ENCODE assay signal across 17 cellular contexts in the genomic region with DNA sequence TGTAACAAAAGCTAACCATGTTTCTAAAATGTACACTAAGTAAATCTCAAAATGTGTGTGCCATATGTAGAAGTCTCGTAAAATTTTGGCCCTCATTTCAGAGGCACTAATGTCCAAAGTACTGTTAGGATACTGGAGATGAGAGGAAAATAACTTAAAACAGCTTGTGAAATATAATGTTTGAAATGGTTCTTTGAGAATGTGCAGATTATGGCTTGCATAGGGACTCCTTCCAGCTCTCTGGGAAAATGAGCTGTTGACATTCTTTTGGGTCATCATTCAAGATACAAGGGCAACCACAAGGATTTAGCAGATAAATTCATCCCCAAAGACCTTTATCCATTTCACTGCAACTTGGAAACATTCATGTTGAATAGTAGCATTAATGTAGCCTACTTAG. TPM values are rescaled to one million over a fixed set of nuclear protein-coding genes. Genes with fewer than 3 reads are reported as not detected.
"Had no signal": no experiment of that assay in that cellular context is flagged by ENCODE, and none has a peak within 500 bp of the region (broad histone marks: within the 10 kb centered on the region; RNA-seq: fewer than 3 reads in every experiment).

No MANE protein-coding gene starts in this region.

- H3K36me3 ChIP-seq: right atrium auricular region had no signal

- H3K27me3 ChIP-seq: hepatocyte, left lung, right atrium auricular region, spleen, suprapubic skin had no signal

- H3K4me2 ChIP-seq: hepatocyte had no signal

- H3K4me1 ChIP-seq: left lung, right atrium auricular region, spleen, suprapubic skin had no signal

- H3K79me2 ChIP-seq: hepatocyte had no signal

- H2AFZ ChIP-seq: hepatocyte had no signal

- H3K4me3 ChIP-seq: hepatocyte, left lung, right atrium auricular region, spleen, suprapubic skin had no signal

- FAIRE-seq: kidney had no signal

- ATAC-seq: activated CD8-positive, alpha-beta T cell treated with anti-CD3 and anti-CD28 coated beads for 36 hours; activated T-cell treated with anti-CD3 and anti-CD28 coated beads, Interleukin-2, amount 50 U/mL, for 4 hours; left lung; natural killer cell had no signal

- H3K9me3 ChIP-seq: left lung, right atrium auricular region, spleen, suprapubic skin had no signal

- H3K27ac ChIP-seq: hepatocyte, left lung, right atrium auricular region, spleen, suprapubic skin had no signal

- DNase-seq: activated CD4-positive, alpha-beta T cell treated with anti-CD3 and anti-CD28 coated beads for 48 hours; activated CD8-positive, alpha-beta T cell treated with anti-CD3 and anti-CD28 coated beads for 36 hours; activated effector memory CD4-positive, alpha-beta T cell treated with anti-CD3 and anti-CD28 coated beads, Interleukin-2, amount 50 U/mL, for 16 hours; activated T-cell treated with anti-CD3 and anti-CD28 coated beads, Interleukin-2, amount 50 U/mL, for 4 hours; amygdala; effector memory CD4-positive, alpha-beta T cell; kidney; left lung; natural killer cell; nucleus accumbens; spleen had no signal

RNA-seq across cellular contexts. Expression of a gene that starts 38.1 kb away (rescaled TPM):
- total RNA-seq: activated CD8-positive, alpha-beta T cell treated with anti-CD3 and anti-CD28 coated beads for 36 hours; activated T-cell treated with anti-CD3 and anti-CD28 coated beads, Interleukin-2, amount 50 U/mL, for 4 hours; glomerular endothelial cell; kidney; mucosa of gallbladder; natural killer cell; posterior vena cava; right atrium auricular region had no signal
- polyA plus RNA-seq: spleen had no signal
